11 cellular contexts compared by ENCODE assay signal in genomic region chr13:24459234-24459633, GRCh38. TPM values are rescaled to one million over a fixed set of nuclear protein-coding genes. Genes with fewer than 3 reads are reported as not detected.
DNase-seq lines count a peak whose midpoint lies in the region; ATAC-seq, FAIRE-seq and TF ChIP-seq lines count a peak whose summit lies in the region.
"Had no signal": no experiment of that assay in that cellular context is flagged by ENCODE, and none has a peak within 500 bp of the region (broad histone marks: within the 10 kb centered on the region; RNA-seq: fewer than 3 reads in every experiment).

No MANE protein-coding gene starts in this region.

- peak; percentile 89 for ATAC-seq in GM21529 (IDR thresholded peaks at IDR 0.05; ENCODE audit: unreplicated experiment)
- no peak for ATAC-seq in T-helper 17 cell
- peak; percentile 31 for ATAC-seq in left lung
- no peak for ATAC-seq in HG03457 (IDR thresholded peaks at IDR 0.05; ENCODE audit: unreplicated experiment)
- ATAC-seq: K562 had no signal

- H3K9me3 ChIP-seq in T-helper 17 cell (ENCODE audit: control insufficient read depth, low read length, poor library complexity, severe bottlenecking) (no peaks in the 10 kb centered on the region), left lung (no peaks in the 10 kb centered on the region), stomach (no peaks in the 10 kb centered on the region)

- no peak overlapping the region for H3K4me3 Mint-ChIP-seq in T-helper 17 cell
- H3K4me3 Mint-ChIP-seq: brain had no signal

- 30 to 68% (median 43%) methylated on average over 2 of the region's 2 CpGs for WGBS in stomach, 5 donors

- H3K36me3 Mint-ChIP-seq in T-helper 17 cell (ENCODE audit: low read depth): peaks cover 10% of the 10 kb centered on the region

- H3K4me1 ChIP-seq in left lung (no peaks in the 10 kb centered on the region), stomach (peaks cover 0 to 8% (median 0%) of the 10 kb centered on the region in 4 donors)

- H3K4me1 Mint-ChIP-seq in T-helper 17 cell: peaks cover 25% of the 10 kb centered on the region
- H3K4me1 Mint-ChIP-seq: brain had no signal

- intact Hi-C loops in left lung (cut with DNase I): no loop called here
- intact Hi-C loops in stomach (cut with DNase I; ENCODE audit: low total_unique reads): no loop called here

- TF ChIP-seq CTCF in GM10266 (IDR thresholded peaks at IDR 0.05; ENCODE audit: control insufficient read depth, insufficient read depth, low read depth, missing control alignments): no peak
- no peak for TF ChIP-seq CTCF in left lung (IDR thresholded peaks at IDR 0.05)
- no peak for TF ChIP-seq CTCF in stomach (IDR thresholded peaks at IDR 0.05)

- H3K27me3 Mint-ChIP-seq in T-helper 17 cell: no peaks in the 10 kb centered on the region
- H3K27me3 Mint-ChIP-seq: brain had no signal

- TF ChIP-seq POLR2A in stomach (IDR thresholded peaks at IDR 0.05): no peak

- no peak for FAIRE-seq in urothelium cell line (lab: Jason Lieb, UNC)
- FAIRE-seq: K562 had no signal

- H3K27ac ChIP-seq in left lung (no peak overlapping the region), stomach (no peak overlapping the region)

- H3K27me3 ChIP-seq in left lung (no peaks in the 10 kb centered on the region), stomach (no peaks in the 10 kb centered on the region)

- peak; percentile 56 for DNase-seq in GM10266 (ENCODE audit: extremely low spot score)
- DNase-seq in T-helper 17 cell: no peak
- no peak for DNase-seq in left lung
- DNase-seq in urothelium cell line (ENCODE audit: low spot score): no peak
- DNase-seq in NCI-H748 treated with DMSO at 0.1 percent for 48 hours (lab: John Stamatoyannopoulos, UW): no peak
- no peak for DNase-seq in stomach
- DNase-seq: stimulated activated CD4-positive, alpha-beta T cell treated with anti-CD3 and anti-CD28 coated beads, Interleukin-2, amount 100 ng/mL, for 48 hours had no signal

- H3K4me3 ChIP-seq in left lung (no peak overlapping the region), stomach (no peak overlapping the region)
- H3K4me3 ChIP-seq: K562 had no signal

- peak overlapping the region; percentile 37 for H3K27ac Mint-ChIP-seq in T-helper 17 cell

- TF ChIP-seq EP300 in stomach (IDR thresholded peaks at IDR 0.05): no peak

- peaks cover 0 to 82% of the 10 kb centered on the region in 2 donors for H3K36me3 ChIP-seq in left lung
- peaks cover 20 to 91% (median 86%) of the 10 kb centered on the region in 4 donors for H3K36me3 ChIP-seq in stomach

RNA-seq across cellular contexts. Expression of gene PARP4, which starts 53.3 kb away (rescaled TPM):
- total RNA-seq in T-helper 17 cell (10 to 100 TPM; 44.7 to 49.0 TPM), left lung (10 to 100 TPM; 71.9 to 76.8 TPM), stomach (10 to 100 TPM; 35.9 to 85.2 (median 43.7) TPM)
- polyA plus RNA-seq in stomach: 10 to 100 TPM; 13.9 to 14.3 (median 13.9) TPM

Comparison
In these comparisons a context has a peak if more than half of its experiments do, and no peak if none do; other contexts are left out.
1. ATAC-seq: peak in GM21529 (single experiment) and left lung (single experiment); none in T-helper 17 cell (single experiment) and HG03457 (single experiment).